In the genomic region with DNA sequence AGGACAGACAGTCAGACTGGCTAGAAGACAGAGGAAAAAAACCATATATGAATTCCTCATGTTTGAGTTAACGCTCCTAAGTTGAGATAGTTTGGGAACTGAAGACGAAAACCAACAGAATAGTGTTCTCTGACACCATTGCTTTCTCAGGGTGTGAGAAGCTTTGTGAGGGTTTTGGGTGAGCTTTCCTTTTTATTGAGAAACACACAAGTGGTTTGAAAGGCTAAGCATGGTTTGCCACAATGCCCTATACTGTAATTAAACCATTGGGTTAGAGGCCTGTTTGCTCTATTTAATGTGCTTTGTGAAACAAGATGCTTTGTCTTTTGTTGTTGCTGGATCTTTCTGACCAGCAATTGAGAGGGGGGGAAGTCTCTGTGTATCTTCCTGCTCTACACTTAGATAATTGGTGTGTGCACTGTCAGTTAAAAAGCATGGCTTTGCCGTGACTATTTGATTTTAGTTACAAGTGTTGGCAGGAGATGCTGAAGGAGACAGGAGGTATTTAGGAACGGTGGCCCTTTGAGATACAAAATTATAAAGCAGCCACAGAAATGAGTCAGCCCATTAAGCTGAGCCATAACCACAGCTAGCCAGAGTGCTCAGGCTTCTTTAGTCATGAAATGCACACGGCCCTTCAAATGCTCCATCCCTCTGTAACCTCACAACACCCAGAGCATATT, we compare ENCODE assay signal across 12 cellular contexts.
DNase-seq lines count a peak whose midpoint lies in the region; ATAC-seq and TF ChIP-seq lines count a peak whose summit lies in the region.
"Had no signal": no experiment of that assay in that cellular context is flagged by ENCODE, and none has a peak within 500 bp of the region (broad histone marks: within the 10 kb centered on the region; RNA-seq: fewer than 3 reads in every experiment).

No MANE protein-coding gene starts in this region.

- H3K27ac Mint-ChIP-seq in activated CD4-positive, alpha-beta T cell treated with anti-CD3 and anti-CD28 coated beads for 36 hours, result no peak overlapping the region

- no peak overlapping the region for H3K27ac ChIP-seq in upper lobe of right lung
- H3K27ac ChIP-seq: C4-2B, tibial nerve had no signal

- H3K36me3 Mint-ChIP-seq in activated CD4-positive, alpha-beta T cell treated with anti-CD3 and anti-CD28 coated beads for 36 hours (ENCODE audit: low read depth), result no peaks in the 10 kb centered on the region

- H3K4me3 ChIP-seq in upper lobe of right lung, result no peak overlapping the region
- H3K4me3 ChIP-seq in BE2C (ENCODE audit: low read depth, low read length), result no peak overlapping the region
- H3K4me3 ChIP-seq: skin epidermis, tibial nerve had no signal

- no peaks in the 10 kb centered on the region for H3K4me1 ChIP-seq in upper lobe of right lung
- H3K4me1 ChIP-seq in BE2C, result no peaks in the 10 kb centered on the region
- H3K4me1 ChIP-seq: tibial nerve had no signal

- H3K4me1 Mint-ChIP-seq in activated CD4-positive, alpha-beta T cell treated with anti-CD3 and anti-CD28 coated beads for 36 hours, result no peaks in the 10 kb centered on the region

- no peaks in the 10 kb centered on the region for H3K27me3 ChIP-seq in upper lobe of right lung
- H3K27me3 ChIP-seq in BE2C, result peaks cover 4% of the 10 kb centered on the region; the same call in 1 of the 2 replicates
- H3K27me3 ChIP-seq: tibial nerve had no signal

- H3K36me3 ChIP-seq in upper lobe of right lung (no peaks in the 10 kb centered on the region), BE2C (no peaks in the 10 kb centered on the region)
- H3K36me3 ChIP-seq: tibial nerve had no signal

- H3K9me3 ChIP-seq in upper lobe of right lung, result no peaks in the 10 kb centered on the region
- no peaks in the 10 kb centered on the region for H3K9me3 ChIP-seq in BE2C
- H3K9me3 ChIP-seq: tibial nerve had no signal

- no peak overlapping the region for H3K4me3 Mint-ChIP-seq in activated CD4-positive, alpha-beta T cell treated with anti-CD3 and anti-CD28 coated beads for 36 hours

- CTCF ChIA-PET in activated CD4-positive, alpha-beta T cell treated with anti-CD3 and anti-CD28 coated beads for 36 hours (lab: Charles Lee), result interaction anchor here (0.7 to 1.2 kb wide), 2 partner anchors 38 to 268 kb away, joined by 3 read pairs; no protein-coding TSS in a partner anchor

- peak; percentile 44 for ATAC-seq in activated CD4-positive, alpha-beta T cell treated with anti-CD3 and anti-CD28 coated beads for 36 hours
- ATAC-seq in upper lobe of right lung, result peak; percentile 43

- POLR2A ChIA-PET in activated CD4-positive, alpha-beta T cell treated with anti-CD3 and anti-CD28 coated beads for 36 hours (lab: Charles Lee), result no interaction called here

- intact Hi-C loops in activated CD4-positive, alpha-beta T cell treated with anti-CD3 and anti-CD28 coated beads for 36 hours (cut with DNase I, micrococcal nuclease), result no loop called here
- intact Hi-C loops in upper lobe of right lung (cut with DNase I), result no loop called here

- peak; percentile 6 for DNase-seq in activated CD4-positive, alpha-beta T cell treated with anti-CD3 and anti-CD28 coated beads for 36 hours
- DNase-seq in activated CD4-positive, alpha-beta T cell treated with anti-CD3 and anti-CD28 coated beads, Interleukin-2, amount 50 U/mL, for 48 hours, result no peak
- peak; percentile 76 for DNase-seq in NCI-H2227 treated with DMSO at 0.1 percent for 48 hours (lab: John Stamatoyannopoulos, UW)
- peak; percentile 57 for DNase-seq in dedifferentiated amniotic fluid mesenchymal stem cell (ENCODE audit: extremely low spot score)
- DNase-seq in upper lobe of right lung, result no peak
- DNase-seq in NCI-H1092 (lab: John Stamatoyannopoulos, UW), result no peak
- no peak for DNase-seq in cortex of kidney (lab: John Stamatoyannopoulos, UW)
- DNase-seq in BE2C, result no peak
- DNase-seq: NCI-H1048 had no signal

- TF ChIP-seq CTCF in upper lobe of right lung (IDR thresholded peaks at IDR 0.05) (no peak), BE2C (IDR thresholded peaks at IDR 0.05; ENCODE audit: low read depth, low read length) (no peak)

- peaks cover 8% of the 10 kb centered on the region for H3K27me3 Mint-ChIP-seq in activated CD4-positive, alpha-beta T cell treated with anti-CD3 and anti-CD28 coated beads for 36 hours

- peaks cover 3% of the 10 kb centered on the region for H3K9me3 Mint-ChIP-seq in activated CD4-positive, alpha-beta T cell treated with anti-CD3 and anti-CD28 coated beads for 36 hours (ENCODE audit: low read depth)

Comparison
In these comparisons a context has a peak if more than half of its experiments do, and no peak if none do; other contexts are left out.
1. DNase-seq: peak in activated CD4-positive, alpha-beta T cell treated with anti-CD3 and anti-CD28 coated beads for 36 hours (single experiment), NCI-H2227 treated with DMSO at 0.1 percent for 48 hours (single experiment) and dedifferentiated amniotic fluid mesenchymal stem cell (single experiment); none in activated CD4-positive, alpha-beta T cell treated with anti-CD3 and anti-CD28 coated beads, Interleukin-2, amount 50 U/mL, for 48 hours (0 of 2), upper lobe of right lung (single experiment), NCI-H1092 (single experiment), cortex of kidney (single experiment) and BE2C (single experiment).